9 cellular contexts compared by ENCODE assay signal in the genomic region with DNA sequence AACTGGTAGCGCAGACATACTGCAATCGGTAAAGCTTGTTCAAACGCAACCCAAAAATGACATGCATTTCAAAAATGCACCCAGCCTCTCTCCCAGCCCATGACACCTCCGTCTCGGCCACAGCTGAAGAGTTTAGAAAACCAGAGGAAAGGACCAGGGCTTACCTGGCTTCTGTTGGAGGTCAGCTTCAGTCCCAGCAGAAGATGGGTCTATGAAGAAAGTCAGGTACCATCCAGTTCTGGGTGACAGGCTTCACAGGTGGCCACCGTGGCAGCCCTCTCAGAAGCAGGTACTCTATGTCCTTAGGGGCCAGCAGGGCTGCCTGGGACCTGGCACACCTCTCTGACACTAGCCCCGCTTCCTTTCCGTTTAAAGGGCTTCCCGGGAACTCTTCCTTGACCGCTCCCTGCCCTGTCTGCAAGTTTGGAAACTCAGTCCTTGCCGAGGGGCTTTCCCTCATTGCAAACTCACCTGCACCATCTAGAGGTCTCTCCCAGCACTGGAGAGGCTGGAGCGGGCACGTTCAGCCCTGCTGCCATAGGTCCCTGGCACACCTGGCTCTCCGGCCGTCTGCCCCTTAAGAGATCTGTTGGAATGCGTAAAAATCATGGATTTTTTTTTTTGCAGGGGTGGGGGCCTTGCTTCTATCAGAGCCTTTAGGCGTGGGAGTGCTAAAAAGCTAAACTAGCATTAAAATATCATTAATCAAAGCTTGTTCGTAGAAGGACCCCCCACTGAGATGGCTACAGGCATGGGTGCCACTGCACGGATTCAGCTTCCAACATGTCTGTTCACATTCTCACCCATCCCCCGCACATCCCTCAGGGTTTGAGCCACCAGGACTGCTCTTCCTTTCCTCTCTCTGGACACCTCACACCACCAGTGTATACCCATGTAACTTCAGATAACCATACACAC. TPM values are rescaled to one million over a fixed set of nuclear protein-coding genes. Genes with fewer than 3 reads are reported as not detected.
A peak's percentile ranks its signal among the peaks of the same experiment; 100 is the strongest.
DNase-seq lines count a peak whose midpoint lies in the region; ATAC-seq, FAIRE-seq and TF ChIP-seq lines count a peak whose summit lies in the region.
"Had no signal": no experiment of that assay in that cellular context is flagged by ENCODE, and none has a peak within 500 bp of the region (broad histone marks: within the 10 kb centered on the region; RNA-seq: fewer than 3 reads in every experiment).

TSS of gene EDAR (minus strand) at position 425 of the 918 bp plus-strand sequence. CDS start 58,206 bp downstream, outside the sequence.

- CTCF ChIA-PET in CD4-positive, alpha-beta memory T cell (lab: Charles Lee; ENCODE audit: partially characterized antibody), result interaction anchor here (0.7 to 8.2 kb wide), 25 partner anchors 10 to 525 kb away, joined by 3 to 104 read pairs (median 4); no protein-coding TSS in a partner anchor

- H3K4me1 ChIP-seq in CD4-positive, alpha-beta memory T cell (ENCODE audit: insufficient read depth, low read length), result peaks cover 29% of the 10 kb centered on the region
- H3K4me1 ChIP-seq: HAP-1 had no signal

- H3K4me3 Mint-ChIP-seq in CD4-positive, alpha-beta memory T cell, result peak within 1 kb of the TSS; percentile 85 to 95 (median 88)
- no peak within 1 kb of the TSS for H3K4me3 Mint-ChIP-seq in stimulated activated effector memory CD8-positive, alpha-beta T cell treated with anti-CD3 and anti-CD28 coated beads, Interleukin-12 subunit alpha, Interleukin-12 subunit beta, amount 100 ng/mL, for 72 hours

- H3K36me3 Mint-ChIP-seq in CD4-positive, alpha-beta memory T cell, result no peaks in the 10 kb centered on the region
- H3K36me3 Mint-ChIP-seq in stimulated activated effector memory CD8-positive, alpha-beta T cell treated with anti-CD3 and anti-CD28 coated beads, Interleukin-12 subunit alpha, Interleukin-12 subunit beta, amount 100 ng/mL, for 72 hours, result no peaks in the 10 kb centered on the region

- TF ChIP-seq CTCF in brain microvascular endothelial cell (IDR thresholded peaks at IDR 0.05; ENCODE audit: low read depth, low read length, missing control alignments), result peak; percentile 70

- POLR2A ChIA-PET in CD4-positive, alpha-beta memory T cell (lab: Charles Lee; ENCODE audit: partially characterized antibody), result interaction anchor here (1.3 to 5.1 kb wide), 2 partner anchors 43 to 61 kb away, joined by 4 to 25 read pairs; no protein-coding TSS in a partner anchor

- H3K27ac ChIP-seq in CD4-positive, alpha-beta memory T cell (ENCODE audit: low read depth, low read length), result no peak within 1 kb of the TSS
- no peak within 1 kb of the TSS for H3K27ac ChIP-seq in brain microvascular endothelial cell

- ATAC-seq in stimulated activated effector memory CD8-positive, alpha-beta T cell treated with anti-CD3 and anti-CD28 coated beads, Interleukin-12 subunit alpha, Interleukin-12 subunit beta, amount 100 ng/mL, for 72 hours, result peak; percentile 51
- ATAC-seq in HG02642 (IDR thresholded peaks at IDR 0.05; ENCODE audit: poor library complexity, unreplicated experiment), result no peak

- peak within 1 kb of the TSS; percentile 19 to 26 for H3K4me3 ChIP-seq in CD4-positive, alpha-beta memory T cell (ENCODE audit: low read length in 2 of 2)
- no peak within 1 kb of the TSS for H3K4me3 ChIP-seq in brain microvascular endothelial cell (ENCODE audit: low read depth, low read length)
- H3K4me3 ChIP-seq: HAP-1 had no signal

- H3K27me3 ChIP-seq in CD4-positive, alpha-beta memory T cell (ENCODE audit: insufficient read depth, low read length), result no peaks in the 10 kb centered on the region
- peaks cover 27% of the 10 kb centered on the region for H3K27me3 ChIP-seq in brain microvascular endothelial cell (replicated peaks)

- peak within 1 kb of the TSS; percentile 16 to 90 (median 77) for H3K27ac Mint-ChIP-seq in CD4-positive, alpha-beta memory T cell
- no peak within 1 kb of the TSS for H3K27ac Mint-ChIP-seq in stimulated activated effector memory CD8-positive, alpha-beta T cell treated with anti-CD3 and anti-CD28 coated beads, Interleukin-12 subunit alpha, Interleukin-12 subunit beta, amount 100 ng/mL, for 72 hours

- no peaks in the 10 kb centered on the region for H3K36me3 ChIP-seq in CD4-positive, alpha-beta memory T cell (ENCODE audit: insufficient read depth, low read length)
- H3K36me3 ChIP-seq in brain microvascular endothelial cell (replicated peaks), result no peaks in the 10 kb centered on the region
- H3K36me3 ChIP-seq: HAP-1 had no signal

- H3K27me3 Mint-ChIP-seq in CD4-positive, alpha-beta memory T cell, result peaks cover 0 to 7% of the 10 kb centered on the region in 2 donors

- intact Hi-C loops in CD4-positive, alpha-beta memory T cell (cut with micrococcal nuclease), result loop anchor here (1.0 kb wide), 5 partner anchors 43 to 203 kb away; partner anchors contain the start of gene CCDC138

- DNase-seq in CD4-positive, alpha-beta memory T cell, result peak in 4 of 5 donors; percentile 42 to 55 (median 48)
- DNase-seq in HTR-8/SVneo (ENCODE audit: insufficient read length, low spot score), result peak; percentile 73
- peak in 4 of 5 donors; percentile 12 to 34 (median 26) for DNase-seq in T-helper 1 cell
- no peak for DNase-seq in brain microvascular endothelial cell
- DNase-seq in kidney glomerular epithelial cell (lab: John Stamatoyannopoulos, UW), result peak; percentile 47
- no peak for DNase-seq in stimulated activated effector memory CD8-positive, alpha-beta T cell treated with anti-CD3 and anti-CD28 coated beads, Interleukin-12 subunit alpha, Interleukin-12 subunit beta, amount 100 ng/mL, for 72 hours (ENCODE audit: low spot score in 2 of 2)
- no peak for DNase-seq in NCI-H446 treated with DMSO at 0.1 percent for 48 hours (lab: John Stamatoyannopoulos, UW)

- in situ Hi-C loops in brain microvascular endothelial cell (cut with HindIII; ENCODE audit: low pct_ligation_motif_present, low sequenced_read_pairs), result no loop called here

- no peaks in the 10 kb centered on the region for H3K9me3 ChIP-seq in CD4-positive, alpha-beta memory T cell (ENCODE audit: control insufficient read depth in 1 of 2, low read length in 2 of 2)
- H3K9me3 ChIP-seq: HAP-1 had no signal

- no peak for FAIRE-seq in HTR-8/SVneo (lab: Jason Lieb, UNC)

- H3K4me1 Mint-ChIP-seq in CD4-positive, alpha-beta memory T cell, result peaks cover 21 to 43% (median 33%) of the 10 kb centered on the region in 4 donors
- H3K4me1 Mint-ChIP-seq in stimulated activated effector memory CD8-positive, alpha-beta T cell treated with anti-CD3 and anti-CD28 coated beads, Interleukin-12 subunit alpha, Interleukin-12 subunit beta, amount 100 ng/mL, for 72 hours, result peaks cover 8% of the 10 kb centered on the region

- H3K9me3 Mint-ChIP-seq in CD4-positive, alpha-beta memory T cell, result no peaks in the 10 kb centered on the region
- H3K9me3 Mint-ChIP-seq in stimulated activated effector memory CD8-positive, alpha-beta T cell treated with anti-CD3 and anti-CD28 coated beads, Interleukin-12 subunit alpha, Interleukin-12 subunit beta, amount 100 ng/mL, for 72 hours, result no peaks in the 10 kb centered on the region

RNA-seq across cellular contexts. Expression of gene EDAR, which starts in this region (rescaled TPM):
- total RNA-seq in CD4-positive, alpha-beta memory T cell, result 1 to 10 TPM; 5.8 to 6.3 TPM
- 1 to 10 TPM; 3.0 to 3.5 TPM for polyA plus RNA-seq in CD4-positive, alpha-beta memory T cell

Comparison
In these comparisons a context has a peak if more than half of its experiments do, and no peak if none do; other contexts are left out.
1. DNase-seq: peak in CD4-positive, alpha-beta memory T cell (4 of 5), HTR-8/SVneo (single experiment), T-helper 1 cell (4 of 5) and kidney glomerular epithelial cell (single experiment); none in brain microvascular endothelial cell (single experiment), stimulated activated effector memory CD8-positive, alpha-beta T cell treated with anti-CD3 and anti-CD28 coated beads, Interleukin-12 subunit alpha, Interleukin-12 subunit beta, amount 100 ng/mL, for 72 hours (0 of 2) and NCI-H446 treated with DMSO at 0.1 percent for 48 hours (single experiment).